ENCODE assay signal across 17 cellular contexts in the genomic region with DNA sequence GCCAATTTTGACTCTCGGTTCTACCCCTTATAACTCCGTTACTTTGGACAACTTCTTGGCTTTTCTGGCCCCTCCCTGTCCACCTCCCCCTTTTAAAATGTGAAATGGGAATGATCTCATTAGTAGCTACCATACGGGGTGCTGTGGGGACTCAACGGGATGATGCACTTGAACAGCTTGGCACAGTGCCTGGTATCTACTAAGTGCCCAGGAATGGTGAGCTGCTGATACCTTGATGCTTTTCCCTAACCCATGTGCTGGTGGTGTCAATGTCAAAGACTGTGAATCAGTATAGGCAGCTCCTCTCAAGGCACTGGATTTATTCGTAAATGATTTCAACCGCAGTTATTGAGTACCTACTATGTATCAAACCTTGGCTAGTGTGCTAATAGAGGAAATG.
DNase-seq lines count a peak whose midpoint lies in the region; ATAC-seq, FAIRE-seq and TF ChIP-seq lines count a peak whose summit lies in the region.
"Had no signal": no experiment of that assay in that cellular context is flagged by ENCODE, and none has a peak within 500 bp of the region (broad histone marks: within the 10 kb centered on the region; RNA-seq: fewer than 3 reads in every experiment).

No MANE protein-coding gene starts in this region.

- no peaks in the 10 kb centered on the region for H3K79me2 ChIP-seq in keratinocyte (ENCODE audit: control insufficient read depth, insufficient read depth, low read length)
- H3K79me2 ChIP-seq in OCI-LY7 (ENCODE audit: insufficient read depth, low read depth, low read length) = no peaks in the 10 kb centered on the region

- no peak overlapping the region for H3K23ac ChIP-seq in IMR-90 (ENCODE audit: low read depth, low read length)

- FAIRE-seq in keratinocyte (lab: Jason Lieb, UNC) = peak; percentile 81

- POLR2A ChIA-PET in IMR-90 (lab: Charles Lee; ENCODE audit: unreplicated experiment) (no interaction called here), OCI-LY7 (lab: Charles Lee) (no interaction called here)

- in situ Hi-C loops in IMR-90 (cut with MboI; ENCODE audit: low sequenced_read_pairs) = no loop called here

- H3K9me1 ChIP-seq in IMR-90 (ENCODE audit: insufficient read depth, low read length) (no peaks in the 10 kb centered on the region), keratinocyte (ENCODE audit: control insufficient read depth, extremely low read depth, insufficient read depth, low read length) (no peaks in the 10 kb centered on the region)

- no peak overlapping the region for H4K5ac ChIP-seq in IMR-90 (ENCODE audit: low read depth, low read length)

- H3K4me1 ChIP-seq in IMR-90 (ENCODE audit: control insufficient read depth, insufficient read depth, low read length) = no peaks in the 10 kb centered on the region
- H3K4me1 ChIP-seq in keratinocyte (ENCODE audit: control insufficient read depth, extremely low read depth, insufficient read depth, low read length) = no peaks in the 10 kb centered on the region
- no peaks in the 10 kb centered on the region for H3K4me1 ChIP-seq in OCI-LY7 (ENCODE audit: insufficient read depth, low read length, poor library complexity, severe bottlenecking)
- H3K4me1 ChIP-seq: esophagus muscularis mucosa, right lobe of liver, tibial artery had no signal

- ATAC-seq in IMR-90 (ENCODE audit: low read depth) = no peak
- no peak for ATAC-seq in HG03520 (IDR thresholded peaks at IDR 0.05; ENCODE audit: unreplicated experiment)
- ATAC-seq: right lobe of liver had no signal

- H3K36me3 ChIP-seq in IMR-90 (ENCODE audit: control insufficient read depth, insufficient read depth, low read length) (no peaks in the 10 kb centered on the region), keratinocyte (ENCODE audit: control insufficient read depth in 2 of 2, extremely low read depth in 1 of 2, insufficient read depth in 2 of 2, low read length in 2 of 2) (no peaks in the 10 kb centered on the region), OCI-LY7 (ENCODE audit: insufficient read depth, low read length) (no peaks in the 10 kb centered on the region)
- H3K36me3 ChIP-seq: right lobe of liver, tibial artery had no signal

- H2AFZ ChIP-seq in IMR-90 (replicated peaks; ENCODE audit: low read length, poor library complexity) (no peak overlapping the region), keratinocyte (ENCODE audit: control insufficient read depth, low read length) (no peak overlapping the region), OCI-LY7 (ENCODE audit: low read length) (no peak overlapping the region)

- H4K20me1 ChIP-seq in IMR-90 (ENCODE audit: insufficient read depth, low read length) (no peaks in the 10 kb centered on the region), keratinocyte (ENCODE audit: control insufficient read depth, extremely low read depth, insufficient read depth, low read length) (no peaks in the 10 kb centered on the region), OCI-LY7 (ENCODE audit: insufficient read depth, low read length) (no peaks in the 10 kb centered on the region)

- no peak overlapping the region for H2AK5ac ChIP-seq in IMR-90 (ENCODE audit: low read depth, low read length)

- dilution Hi-C loops in IMR-90 (cut with HindIII; ENCODE audit: low sequenced_read_pairs, unreplicated experiment) (no loop called here), keratinocyte (cut with MboI; ENCODE audit: extremely low pct_ligation_motif_present, low sequenced_read_pairs) (no loop called here)

- H3K27me3 ChIP-seq in IMR-90 (ENCODE audit: control insufficient read depth, insufficient read depth, low read length) (no peaks in the 10 kb centered on the region), keratinocyte (ENCODE audit: control insufficient read depth, extremely low read depth, insufficient read depth, low read length) (no peaks in the 10 kb centered on the region)
- H3K27me3 ChIP-seq: esophagus muscularis mucosa, right lobe of liver, tibial artery had no signal

- H3K27ac ChIP-seq in IMR-90 (ENCODE audit: insufficient read depth, low read length) (no peak overlapping the region), keratinocyte (ENCODE audit: control insufficient read depth, insufficient read depth, low read length) (no peak overlapping the region), OCI-LY7 (ENCODE audit: low read depth, low read length, poor library complexity, severe bottlenecking) (no peak overlapping the region)
- H3K27ac ChIP-seq: coronary artery, esophagus muscularis mucosa, KMS-11, right lobe of liver, tibial artery had no signal

- no peak overlapping the region for H3K14ac ChIP-seq in IMR-90 (replicated peaks; ENCODE audit: low read depth, low read length)

- TF ChIP-seq CTCF in IMR-90 (conservative IDR thresholded peaks at IDR 0.05; ENCODE audit: low read depth, low read length) (no peak), keratinocyte (optimal IDR thresholded peaks at IDR 0.05 in 1 of 3, IDR thresholded peaks at IDR 0.05 in 1 of 3, conservative IDR thresholded peaks at IDR 0.05 in 1 of 3; ENCODE audit: extremely low read depth in 1 of 3, insufficient read depth in 2 of 3, low read length in 3 of 3) (no peak), OCI-LY7 (conservative IDR thresholded peaks at IDR 0.05; ENCODE audit: low read length) (no peak)

- no peak overlapping the region for H4K91ac ChIP-seq in IMR-90 (ENCODE audit: insufficient read depth, low read depth, low read length)

- no peak overlapping the region for H3K4me3 ChIP-seq in IMR-90 (ENCODE audit: insufficient read depth, low read depth, low read length)
- H3K4me3 ChIP-seq in keratinocyte (ENCODE audit: control insufficient read depth in 2 of 3, extremely low read depth in 1 of 3, insufficient read depth in 2 of 3, low read depth in 1 of 3, low read length in 3 of 3) = no peak overlapping the region
- H3K4me3 ChIP-seq in OCI-LY7 (ENCODE audit: low read depth, low read length, poor library complexity, severe bottlenecking) = no peak overlapping the region
- H3K4me3 ChIP-seq: coronary artery, esophagus muscularis mucosa, right lobe of liver, tibial artery had no signal

- intact Hi-C loops in IMR-90 (cut with micrococcal nuclease) (no loop called here), OCI-LY7 (cut with micrococcal nuclease; ENCODE audit: unreplicated experiment) (no loop called here)

- no peak overlapping the region for H2BK5ac ChIP-seq in IMR-90 (ENCODE audit: low read depth, low read length, poor library complexity, severe bottlenecking)

- H3K56ac ChIP-seq in IMR-90 (ENCODE audit: extremely low read depth, insufficient read depth, low read length) = no peak overlapping the region

- DNase-seq in EL = peak; percentile 45
- DNase-seq in IMR-90 = peak; percentile 22
- DNase-seq in RKO (ENCODE audit: low spot score) = peak; percentile 82
- DNase-seq in keratinocyte (ENCODE audit: low read depth, low spot score) = peak; percentile 59
- DNase-seq in activated CD4-positive, alpha-beta T cell treated with anti-CD3 and anti-CD28 coated beads, Interleukin-2, amount 50 U/mL, for 4 hours = no peak
- DNase-seq in OCI-LY7 (ENCODE audit: low spot score) = no peak
- DNase-seq: activated CD4-positive, alpha-beta memory T cell treated with anti-CD3 and anti-CD28 coated beads, Interleukin-2, amount 10 ng/mL, durations not matched to agents 7 days and 5 days; CD4-positive, alpha-beta T cell; hypothalamus; NCI-H146; right lobe of liver; stimulated activated CD4-positive, alpha-beta T cell treated with anti-CD3 and anti-CD28 coated beads, Interleukin-4, amount 100 ng/mL, for 1 hour; tibial artery had no signal

- H3K9me3 ChIP-seq in IMR-90 (ENCODE audit: control insufficient read depth, insufficient read depth, low read length) = no peaks in the 10 kb centered on the region
- H3K9me3 ChIP-seq in keratinocyte (ENCODE audit: control insufficient read depth, low read depth, low read length) = peaks cover 2% of the 10 kb centered on the region
- H3K9me3 ChIP-seq in OCI-LY7 (ENCODE audit: low read length) = no peaks in the 10 kb centered on the region
- H3K9me3 ChIP-seq: right lobe of liver had no signal

- CTCF ChIA-PET in IMR-90 (lab: Yijun Ruan, JAX) (no interaction called here), OCI-LY7 (lab: Charles Lee; ENCODE audit: unreplicated experiment) (no interaction called here)

- H4K8ac ChIP-seq in IMR-90 (ENCODE audit: low read depth in 2 of 2, low read length in 2 of 2) = no peak overlapping the region

- no peak overlapping the region for H3K18ac ChIP-seq in IMR-90 (ENCODE audit: low read depth, low read length)

- H2AK9ac ChIP-seq in IMR-90 (replicated peaks; ENCODE audit: low read depth, low read length, poor library complexity) = no peak overlapping the region

- no peaks in the 10 kb centered on the region for H3K9me2 ChIP-seq in OCI-LY7 (ENCODE audit: insufficient read depth, low read length)

- WGBS in IMR-90 (ENCODE audit: extremely low coverage in 2 of 2, insufficient read length in 1 of 2), 2 experiments = no CpG with 5 or more reads among the region's 6 CpGs

- TF ChIP-seq POLR2A in IMR-90 (IDR thresholded peaks at IDR 0.05; ENCODE audit: low read depth, low read length) = no peak

- H3K4ac ChIP-seq in IMR-90 (ENCODE audit: low read depth, low read length) = no peak overlapping the region

- H3K9ac ChIP-seq in IMR-90 (ENCODE audit: low read depth, low read length) (no peak overlapping the region), keratinocyte (ENCODE audit: control insufficient read depth, extremely low read depth, insufficient read depth, low read length) (no peak overlapping the region)
- H3K9ac ChIP-seq: KMS-11 had no signal

- H3K4me2 ChIP-seq in IMR-90 (ENCODE audit: low read depth, low read length) = no peak overlapping the region
- no peak overlapping the region for H3K4me2 ChIP-seq in keratinocyte (ENCODE audit: control insufficient read depth, extremely low read depth, insufficient read depth, low read depth, low read length)
- H3K4me2 ChIP-seq in OCI-LY7 (ENCODE audit: low read length) = no peak overlapping the region
- H3K4me2 ChIP-seq: KMS-11 had no signal

- H3K79me1 ChIP-seq in IMR-90 (ENCODE audit: low read depth in 1 of 2, low read length in 2 of 2) = no peaks in the 10 kb centered on the region

- BruUV-seq in IMR-90 (replicated peaks; lab: Mats Ljungman, UMichigan) (no TSS peak), OCI-LY7 (replicated peaks; lab: Mats Ljungman, UMichigan) (no TSS peak)

- no peak overlapping the region for H2BK120ac ChIP-seq in IMR-90 (ENCODE audit: low read depth, low read length)

- no peak for TF ChIP-seq RAD21 in IMR-90 (IDR thresholded peaks at IDR 0.05; ENCODE audit: low read length)

- H2BK15ac ChIP-seq in IMR-90 (ENCODE audit: low read depth, low read length) = no peak overlapping the region

- H2BK20ac ChIP-seq in IMR-90 (ENCODE audit: low read depth, low read length) = no peak overlapping the region

TF ChIP-seq in IMR-90, 13 proteins besides CTCF, POLR2A, EP300 and RAD21 (continues in another document):
- TF ChIP-seq, protein P1, sequence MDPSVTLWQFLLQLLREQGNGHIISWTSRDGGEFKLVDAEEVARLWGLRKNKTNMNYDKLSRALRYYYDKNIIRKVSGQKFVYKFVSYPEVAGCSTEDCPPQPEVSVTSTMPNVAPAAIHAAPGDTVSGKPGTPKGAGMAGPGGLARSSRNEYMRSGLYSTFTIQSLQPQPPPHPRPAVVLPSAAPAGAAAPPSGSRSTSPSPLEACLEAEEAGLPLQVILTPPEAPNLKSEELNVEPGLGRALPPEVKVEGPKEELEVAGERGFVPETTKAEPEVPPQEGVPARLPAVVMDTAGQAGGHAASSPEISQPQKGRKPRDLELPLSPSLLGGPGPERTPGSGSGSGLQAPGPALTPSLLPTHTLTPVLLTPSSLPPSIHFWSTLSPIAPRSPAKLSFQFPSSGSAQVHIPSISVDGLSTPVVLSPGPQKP (IDR thresholded peaks at IDR 0.05; ENCODE audit: borderline replicate concordance, low read depth, low read length) = no peak

Comparison
In these comparisons a context has a peak if more than half of its experiments do, and no peak if none do; other contexts are left out.
1. DNase-seq: peak in EL (single experiment), IMR-90 (single experiment), RKO (single experiment) and keratinocyte (single experiment); none in activated CD4-positive, alpha-beta T cell treated with anti-CD3 and anti-CD28 coated beads, Interleukin-2, amount 50 U/mL, for 4 hours (0 of 2) and OCI-LY7 (single experiment).